In the genomic region with DNA sequence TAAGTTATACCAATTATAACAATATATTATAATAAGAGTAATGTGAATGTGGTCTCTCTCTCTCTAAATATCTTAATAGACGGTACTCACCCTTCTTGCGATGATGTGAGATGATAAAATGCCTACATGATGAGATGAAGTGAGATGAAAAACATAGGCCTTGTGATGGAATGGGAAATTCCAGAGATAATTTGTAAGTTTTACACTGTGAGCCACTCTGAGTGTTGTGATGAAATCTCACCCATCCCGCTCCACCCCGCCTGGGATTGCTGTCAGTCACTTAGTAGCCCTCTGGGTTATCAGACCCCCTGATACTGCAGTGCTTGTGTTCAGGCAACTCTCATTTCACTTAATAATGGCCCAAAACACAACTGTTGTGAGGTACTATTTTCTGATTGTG, we compare ENCODE assay signal across 23 cellular contexts.
"Had no signal": no experiment of that assay in that cellular context is flagged by ENCODE, and none has a peak within 500 bp of the region (broad histone marks: within the 10 kb centered on the region; RNA-seq: fewer than 3 reads in every experiment).

No MANE protein-coding gene starts in this region.

- H3K9me3 Mint-ChIP-seq: activated T-cell treated with anti-CD3 and anti-CD28 coated beads, Interleukin-2, amount 50 U/mL, for 4 hours; central memory CD8-positive, alpha-beta T cell; natural killer cell treated with Interleukin-12 subunit alpha and Interleukin-12 subunit beta and Interleukin-15 and Interleukin-18, amount 100 ng/mL, for 72 hours had no signal

- H3K36me3 Mint-ChIP-seq: mesothelial cell of epicardium; natural killer cell treated with Interleukin-12 subunit alpha and Interleukin-12 subunit beta and Interleukin-15 and Interleukin-18, amount 100 ng/mL, for 72 hours had no signal

- DNase-seq: activated CD4-positive, alpha-beta T cell treated with anti-CD3 and anti-CD28 coated beads for 1 hour; activated naive CD4-positive, alpha-beta T cell treated with anti-CD3 and anti-CD28 coated beads, Interleukin-2, amount 50 U/mL, for 16 hours; activated T-cell treated with anti-CD3 and anti-CD28 coated beads, Interleukin-2, amount 50 U/mL, for 4 hours; amniotic stem cell; dorsolateral prefrontal cortex; esophagus squamous epithelium; gastrocnemius medialis; hippocampal formation; left ventricle myocardium superior; mammary epithelial cell; right cardiac atrium; stimulated activated CD4-positive, alpha-beta T cell treated with anti-CD3 and anti-CD28 coated beads, Interleukin-4, amount 100 ng/mL, for 24 hours; stimulated activated naive CD4-positive, alpha-beta T cell treated with Interleukin-2 at 50 U/mL for 16 hours; substantia nigra; T-helper 1 cell; T-helper 9 cell; thyroid gland had no signal

- H3K27me3 Mint-ChIP-seq: central memory CD8-positive, alpha-beta T cell had no signal

- H3K27ac Mint-ChIP-seq: mesothelial cell of epicardium had no signal

- H3K9me3 ChIP-seq: breast epithelium, esophagus squamous epithelium, gastrocnemius medialis, thyroid gland had no signal

- H3K27ac ChIP-seq: breast epithelium, dorsolateral prefrontal cortex, esophagus squamous epithelium, gastrocnemius medialis, parathyroid adenoma, thyroid gland had no signal

- H3K27me3 ChIP-seq: breast epithelium, dorsolateral prefrontal cortex, esophagus squamous epithelium, gastrocnemius medialis, thyroid gland had no signal

- ATAC-seq: activated T-cell treated with anti-CD3 and anti-CD28 coated beads, Interleukin-2, amount 50 U/mL, for 4 hours; gastrocnemius medialis; left ventricle myocardium superior; natural killer cell treated with Interleukin-12 subunit alpha and Interleukin-12 subunit beta and Interleukin-15 and Interleukin-18, amount 100 ng/mL, for 72 hours; right cardiac atrium; SK-N-SH treated with all-trans-retinoic acid at 6 μM for 48 hours had no signal

- H3K36me3 ChIP-seq: breast epithelium, esophagus squamous epithelium, gastrocnemius medialis, thyroid gland had no signal

- H3K4me3 ChIP-seq: breast epithelium, dorsolateral prefrontal cortex, esophagus squamous epithelium, gastrocnemius medialis, thyroid gland had no signal

- H3K4me3 Mint-ChIP-seq: activated T-cell treated with anti-CD3 and anti-CD28 coated beads, Interleukin-2, amount 50 U/mL, for 4 hours; central memory CD8-positive, alpha-beta T cell; mesothelial cell of epicardium; natural killer cell treated with Interleukin-12 subunit alpha and Interleukin-12 subunit beta and Interleukin-15 and Interleukin-18, amount 100 ng/mL, for 72 hours had no signal

- H3K4me1 ChIP-seq: parathyroid adenoma, thyroid gland had no signal
